23 cellular contexts compared by ENCODE assay signal in the genomic region with DNA sequence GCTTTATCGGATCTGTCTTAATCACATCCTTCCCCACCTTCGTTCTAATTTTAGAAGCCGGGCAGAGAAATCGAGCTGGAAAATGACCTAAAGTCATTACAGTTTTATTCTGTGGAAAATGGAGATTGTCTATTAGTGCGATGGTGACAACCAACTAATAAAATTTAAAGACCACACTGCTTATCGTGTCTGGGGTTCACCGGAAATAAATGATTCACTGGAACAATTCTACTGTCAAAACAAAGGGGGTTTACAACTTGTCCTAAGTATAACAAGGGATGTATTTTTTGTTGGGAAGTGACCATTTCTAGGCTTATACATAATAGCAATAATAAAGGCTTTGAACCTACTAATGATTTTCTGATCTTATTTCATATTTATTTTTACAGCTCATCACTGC. TPM values are rescaled to one million over a fixed set of nuclear protein-coding genes. Genes with fewer than 3 reads are reported as not detected.
A peak's percentile ranks its signal among the peaks of the same experiment; 100 is the strongest.
DNase-seq lines count a peak whose midpoint lies in the region; ATAC-seq and TF ChIP-seq lines count a peak whose summit lies in the region.
"Had no signal": no experiment of that assay in that cellular context is flagged by ENCODE, and none has a peak within 500 bp of the region (broad histone marks: within the 10 kb centered on the region; RNA-seq: fewer than 3 reads in every experiment).

No MANE protein-coding gene starts in this region.

- peaks cover 4 to 8% of the 10 kb centered on the region in 2 experiments; a peak in 1 of 4 replicates for H3K79me1 ChIP-seq in IMR-90 (ENCODE audit: low read depth in 1 of 2, low read length in 2 of 2)

- intact Hi-C loops in cardiac septum (cut with DNase I), result no loop called here
- intact Hi-C loops in IMR-90 (cut with micrococcal nuclease), result no loop called here

- H2BK15ac ChIP-seq in IMR-90 (ENCODE audit: low read depth, low read length), result no peak overlapping the region

- H3K4me1 ChIP-seq in cardiac muscle cell (ENCODE audit: low read depth) (peaks cover 13% of the 10 kb centered on the region), IMR-90 (ENCODE audit: control insufficient read depth, insufficient read depth, low read length) (0 out of 2 replicates have a peak, but pooled peaks cover 2% of the 10 kb centered on the region), gastroesophageal sphincter (no peaks in the 10 kb centered on the region)
- H3K4me1 ChIP-seq: BE2C had no signal

- no peak overlapping the region for H2BK20ac ChIP-seq in IMR-90 (ENCODE audit: low read depth, low read length)

- H3K14ac ChIP-seq in IMR-90 (replicated peaks; ENCODE audit: low read depth, low read length), result no peak overlapping the region

- TF ChIP-seq CTCF in cardiac muscle cell (IDR thresholded peaks at IDR 0.05; ENCODE audit: low read depth, low read length) (no peak), IMR-90 (conservative IDR thresholded peaks at IDR 0.05; ENCODE audit: low read depth, low read length) (no peak), gastroesophageal sphincter (IDR thresholded peaks at IDR 0.05) (no peak)

- POLR2A ChIA-PET in IMR-90 (lab: Charles Lee; ENCODE audit: unreplicated experiment), result no interaction called here

- no peaks in the 10 kb centered on the region for H3K27me3 Mint-ChIP-seq in stimulated activated naive B cell treated with anti-CD40 and anti-IgM and Interleukin-4, amounts not matched to agents 10 μg/mL and 1 μg/mL and 100 μg/mL, for 72 hours
- H3K27me3 Mint-ChIP-seq: CD4-positive, alpha-beta T cell; CD8-positive, alpha-beta memory T cell had no signal

- CTCF ChIA-PET in IMR-90 (lab: Yijun Ruan, JAX), result interaction anchor here (0.7 kb wide), 1 partner anchor 11 kb away, joined by 5 read pairs; no protein-coding TSS in a partner anchor

- no peak overlapping the region for H2AFZ ChIP-seq in IMR-90 (replicated peaks; ENCODE audit: low read length, poor library complexity)
- H2AFZ ChIP-seq: GM23248 had no signal

- no peak overlapping the region for H3K18ac ChIP-seq in IMR-90 (ENCODE audit: low read depth, low read length)

- 0 out of 2 replicates have a peak, but pooled peaks cover 3% of the 10 kb centered on the region for H4K20me1 ChIP-seq in IMR-90 (ENCODE audit: insufficient read depth, low read length)
- H4K20me1 ChIP-seq: BLaER1 treated with 17β-estradiol and CSF1 and Interleukin-3, amounts not matched to agents 10 nM and 100 nM had no signal

- TF ChIP-seq RAD21 in IMR-90 (IDR thresholded peaks at IDR 0.05; ENCODE audit: low read length), result no peak

- no peak overlapping the region for H2BK5ac ChIP-seq in IMR-90 (ENCODE audit: low read depth, low read length, poor library complexity, severe bottlenecking)

- dilution Hi-C loops in IMR-90 (cut with HindIII; ENCODE audit: low sequenced_read_pairs, unreplicated experiment), result no loop called here

- no peak overlapping the region for H3K4me3 Mint-ChIP-seq in stimulated activated naive B cell treated with anti-CD40 and anti-IgM and Interleukin-4, amounts not matched to agents 10 μg/mL and 1 μg/mL and 100 μg/mL, for 72 hours
- H3K4me3 Mint-ChIP-seq: CD14-positive monocyte; CD4-positive, alpha-beta T cell; CD8-positive, alpha-beta memory T cell had no signal

- H3K4ac ChIP-seq in IMR-90 (ENCODE audit: low read depth, low read length), result no peak overlapping the region

- H3K23ac ChIP-seq in IMR-90 (ENCODE audit: low read depth, low read length), result no peak overlapping the region

- peaks cover 14 to 37% of the 10 kb centered on the region in 2 donors for H3K36me3 Mint-ChIP-seq in stimulated activated naive B cell treated with anti-CD40 and anti-IgM and Interleukin-4, amounts not matched to agents 10 μg/mL and 1 μg/mL and 100 μg/mL, for 72 hours

- H3K9me3 Mint-ChIP-seq in stimulated activated naive B cell treated with anti-CD40 and anti-IgM and Interleukin-4, amounts not matched to agents 10 μg/mL and 1 μg/mL and 100 μg/mL, for 72 hours, result no peaks in the 10 kb centered on the region
- H3K9me3 Mint-ChIP-seq: CD14-positive monocyte; CD4-positive, alpha-beta T cell; CD8-positive, alpha-beta memory T cell had no signal

- TSS peak; percentile 69 for BruUV-seq in IMR-90 (replicated peaks; lab: Mats Ljungman, UMichigan)

- peak overlapping the region; percentile 42 for H3K27ac Mint-ChIP-seq in stimulated activated naive B cell treated with anti-CD40 and anti-IgM and Interleukin-4, amounts not matched to agents 10 μg/mL and 1 μg/mL and 100 μg/mL, for 72 hours
- H3K27ac Mint-ChIP-seq: CD4-positive, alpha-beta T cell had no signal

- no peaks in the 10 kb centered on the region for H3K27me3 ChIP-seq in cardiac muscle cell
- no peaks in the 10 kb centered on the region for H3K27me3 ChIP-seq in IMR-90 (ENCODE audit: control insufficient read depth, insufficient read depth, low read length)
- no peaks in the 10 kb centered on the region for H3K27me3 ChIP-seq in gastroesophageal sphincter
- H3K27me3 ChIP-seq: BE2C; BLaER1 treated with 17β-estradiol and CSF1 and Interleukin-3, amounts not matched to agents 10 nM and 100 nM had no signal

- no peak overlapping the region for H2AK5ac ChIP-seq in IMR-90 (ENCODE audit: low read depth, low read length)

- no peak for ATAC-seq in IMR-90 (ENCODE audit: low read depth)
- ATAC-seq in stimulated activated naive B cell treated with anti-CD40 and anti-IgM and Interleukin-4, amounts not matched to agents 10 μg/mL and 1 μg/mL and 100 μg/mL, for 72 hours (replicated peaks), result no peak
- no peak for ATAC-seq in gastroesophageal sphincter
- no peak for ATAC-seq in GM21526 (IDR thresholded peaks at IDR 0.05; ENCODE audit: low FRiP score, unreplicated experiment)
- ATAC-seq: A549 had no signal

- WGBS in IMR-90 (ENCODE audit: extremely low coverage in 2 of 2, insufficient read length in 1 of 2), 2 experiments, result no CpG with 5 or more reads among the region's 7 CpGs
- 65 to 72% methylated on average over 7 of the region's 7 CpGs for WGBS in gastroesophageal sphincter (ENCODE audit: low coverage in 1 of 2), 2 donors

- in situ Hi-C loops in IMR-90 (cut with MboI; ENCODE audit: low sequenced_read_pairs), result no loop called here

- H3K4me3 ChIP-seq in cardiac muscle cell (no peak overlapping the region), IMR-90 (ENCODE audit: insufficient read depth, low read depth, low read length) (no peak overlapping the region), gastroesophageal sphincter (no peak overlapping the region)
- H3K4me3 ChIP-seq: A549; BLaER1 treated with 17β-estradiol and CSF1 and Interleukin-3, amounts not matched to agents 10 nM and 100 nM; GM23248 had no signal

- H3K56ac ChIP-seq in IMR-90 (ENCODE audit: extremely low read depth, insufficient read depth, low read length), result no peak overlapping the region

- no peak for DNase-seq in cardiac muscle cell (ENCODE audit: low read depth in 1 of 2, low spot score in 1 of 2)
- no peak for DNase-seq in cardiac septum (ENCODE audit: low spot score)
- DNase-seq in IMR-90, result no peak
- peak; percentile 52 for DNase-seq in dermis blood vessel endothelial cell
- no peak for DNase-seq in stimulated activated naive B cell treated with anti-CD40 and anti-IgM and Interleukin-4, amounts not matched to agents 10 μg/mL and 1 μg/mL and 100 μg/mL, for 72 hours
- DNase-seq in KG1 (lab: John Stamatoyannopoulos, UW), result no peak
- DNase-seq: 8988T; ACHN; AML-193; BE2C; CD4-positive, alpha-beta T cell; CD8-positive, alpha-beta memory T cell; DMS53; DMS79 treated with DMSO at 0.1 percent for 48 hours; GF-D8; GM23248; H7; HCEC 1CT had no signal

- TF ChIP-seq POLR2A in IMR-90 (IDR thresholded peaks at IDR 0.05; ENCODE audit: low read depth, low read length), result no peak
- TF ChIP-seq POLR2A in gastroesophageal sphincter (IDR thresholded peaks at IDR 0.05), result no peak

- H4K8ac ChIP-seq in IMR-90 (ENCODE audit: low read depth in 2 of 2, low read length in 2 of 2), result no peak overlapping the region

- H3K9me3 ChIP-seq in cardiac muscle cell (ENCODE audit: low read depth), result no peaks in the 10 kb centered on the region
- no peaks in the 10 kb centered on the region for H3K9me3 ChIP-seq in IMR-90 (ENCODE audit: control insufficient read depth, insufficient read depth, low read length)
- H3K9me3 ChIP-seq in gastroesophageal sphincter, result no peaks in the 10 kb centered on the region
- H3K9me3 ChIP-seq: A549; BE2C; BLaER1 treated with 17β-estradiol and CSF1 and Interleukin-3, amounts not matched to agents 10 nM and 100 nM had no signal

- no peak for TF ChIP-seq EP300 in gastroesophageal sphincter (IDR thresholded peaks at IDR 0.05)

- H3K9me1 ChIP-seq in IMR-90 (ENCODE audit: insufficient read depth, low read length), result no peaks in the 10 kb centered on the region

- no peak overlapping the region for H3K4me2 ChIP-seq in IMR-90 (ENCODE audit: low read depth, low read length)
- H3K4me2 ChIP-seq: A549; BLaER1 treated with 17β-estradiol and CSF1 and Interleukin-3, amounts not matched to agents 10 nM and 100 nM had no signal

- no peak overlapping the region for H4K5ac ChIP-seq in IMR-90 (ENCODE audit: low read depth, low read length)

- no peak overlapping the region for H2BK120ac ChIP-seq in IMR-90 (ENCODE audit: low read depth, low read length)

- H3K27ac ChIP-seq in cardiac muscle cell, result peak overlapping the region; percentile 66
- H3K27ac ChIP-seq in IMR-90 (ENCODE audit: insufficient read depth, low read length), result no peak overlapping the region
- H3K27ac ChIP-seq in gastroesophageal sphincter, result no peak overlapping the region
- H3K27ac ChIP-seq: A549; BLaER1 treated with 17β-estradiol and CSF1 and Interleukin-3, amounts not matched to agents 10 nM and 100 nM; GM23248 had no signal

- H4K91ac ChIP-seq in IMR-90 (ENCODE audit: insufficient read depth, low read depth, low read length), result no peak overlapping the region

- H3K9ac ChIP-seq in IMR-90 (ENCODE audit: low read depth, low read length), result no peak overlapping the region
- H3K9ac ChIP-seq: BLaER1 treated with 17β-estradiol and CSF1 and Interleukin-3, amounts not matched to agents 10 nM and 100 nM; GM23248 had no signal

- no peak overlapping the region for H2AK9ac ChIP-seq in IMR-90 (replicated peaks; ENCODE audit: low read depth, low read length, poor library complexity)

- H3K36me3 ChIP-seq in cardiac muscle cell (peaks cover 57% of the 10 kb centered on the region), IMR-90 (ENCODE audit: control insufficient read depth, insufficient read depth, low read length) (peaks cover 33% of the 10 kb centered on the region), gastroesophageal sphincter (peaks cover 0 to 100% of the 10 kb centered on the region in 2 donors)

- no peaks in the 10 kb centered on the region for H3K4me1 Mint-ChIP-seq in stimulated activated naive B cell treated with anti-CD40 and anti-IgM and Interleukin-4, amounts not matched to agents 10 μg/mL and 1 μg/mL and 100 μg/mL, for 72 hours
- H3K4me1 Mint-ChIP-seq: CD14-positive monocyte; CD8-positive, alpha-beta memory T cell had no signal

TF ChIP-seq in IMR-90, 13 proteins besides CTCF, POLR2A, EP300 and RAD21 (continues in another document):
- TF ChIP-seq MAZ (IDR thresholded peaks at IDR 0.05; ENCODE audit: borderline replicate concordance, low read depth, low read length), result no peak

RNA-seq across cellular contexts. Expression of gene B3GALNT2, which starts 55.6 kb away (rescaled TPM):
- total RNA-seq in cardiac muscle cell, result 18.5 and 22.4 TPM in 2 replicates
- 11.4 and 14.5 TPM in 2 replicates for polyA plus RNA-seq in cardiac muscle cell
- total RNA-seq in cardiac septum, result 21.1 TPM
- total RNA-seq in IMR-90 (2012; rRNA removed), result 32.8 and 39.4 TPM in 2 replicates
- 9.5 and 11.0 TPM in 2 replicates for polyA plus RNA-seq in IMR-90 (2012; rRNA removed)
- 4.2 and 4.9 TPM in 2 replicates for polyA plus RNA-seq in IMR-90 (2012; cell fraction: cytosol; rRNA removed)
- 4.3 and 13.1 TPM in 2 replicates for polyA plus RNA-seq in IMR-90 (2012; cell fraction: nucleus; rRNA removed; ENCODE audit: low replicate concordance)
- total RNA-seq in dermis blood vessel endothelial cell, result 53.3 and 57.9 TPM in 2 replicates
- total RNA-seq in gastroesophageal sphincter, result 10 to 100 TPM; 63.3 to 73.1 (median 70.6) TPM
